12 cellular contexts compared by ENCODE assay signal in genomic region chr5:134092875-134093274, GRCh38. TPM values are rescaled to one million over a fixed set of nuclear protein-coding genes. Genes with fewer than 3 reads are reported as not detected.
DNase-seq lines count a peak whose midpoint lies in the region; ATAC-seq, FAIRE-seq and TF ChIP-seq lines count a peak whose summit lies in the region.
"Had no signal": no experiment of that assay in that cellular context is flagged by ENCODE, and none has a peak within 500 bp of the region (broad histone marks: within the 10 kb centered on the region; RNA-seq: fewer than 3 reads in every experiment).

No MANE protein-coding gene starts in this region.

- H3K27ac ChIP-seq in Panc1 (ENCODE audit: low read length): no peak overlapping the region
- no peak overlapping the region for H3K27ac ChIP-seq in lower lobe of right lung
- H3K27ac ChIP-seq: gastroesophageal sphincter, vagina had no signal

- FAIRE-seq in urothelium cell line (lab: Jason Lieb, UNC): no peak
- FAIRE-seq: D721Med had no signal

- in situ Hi-C loops in Panc1 (cut with HindIII; ENCODE audit: low pct_unique_long_range_greater_than_20kb, low sequenced_read_pairs): no loop called here

- TF ChIP-seq CTCF in Panc1 (IDR thresholded peaks at IDR 0.05) (no peak), epithelial cell of proximal tubule (conservative IDR thresholded peaks at IDR 0.05; ENCODE audit: low read depth, low read length) (no peak), lower lobe of right lung (IDR thresholded peaks at IDR 0.05) (no peak)

- peaks cover 88% of the 10 kb centered on the region for H3K4me1 Mint-ChIP-seq in activated naive CD8-positive, alpha-beta T cell (ENCODE audit: low read depth)
- peaks cover 82% of the 10 kb centered on the region for H3K4me1 Mint-ChIP-seq in activated naive CD8-positive, alpha-beta T cell treated with anti-CD3 and anti-CD28 coated beads for 36 hours

- H3K4me1 ChIP-seq in Panc1 (ENCODE audit: control insufficient read depth, insufficient read depth, low read length) (peaks cover 21% of the 10 kb centered on the region), lower lobe of right lung (no peaks in the 10 kb centered on the region)
- H3K4me1 ChIP-seq: gastroesophageal sphincter, vagina had no signal

- POLR2A ChIA-PET in Panc1 (lab: Charles Lee): no interaction called here

- H3K4me3 Mint-ChIP-seq in activated naive CD8-positive, alpha-beta T cell: peak overlapping the region; percentile 11
- H3K4me3 Mint-ChIP-seq in activated naive CD8-positive, alpha-beta T cell treated with anti-CD3 and anti-CD28 coated beads for 36 hours: no peak overlapping the region
- H3K4me3 Mint-ChIP-seq: memory B cell had no signal

- no peaks in the 10 kb centered on the region for H3K27me3 Mint-ChIP-seq in activated naive CD8-positive, alpha-beta T cell
- no peaks in the 10 kb centered on the region for H3K27me3 Mint-ChIP-seq in activated naive CD8-positive, alpha-beta T cell treated with anti-CD3 and anti-CD28 coated beads for 36 hours
- H3K27me3 Mint-ChIP-seq: memory B cell had no signal

- BruUV-seq in Panc1 (replicated peaks; lab: Mats Ljungman, UMichigan): no TSS peak

- intact Hi-C loops in Panc1 (cut with micrococcal nuclease; ENCODE audit: unreplicated experiment): no loop called here
- intact Hi-C loops in lower lobe of right lung (cut with DNase I): no loop called here

- no peaks in the 10 kb centered on the region for H3K9me3 Mint-ChIP-seq in activated naive CD8-positive, alpha-beta T cell (ENCODE audit: low read depth)
- no peaks in the 10 kb centered on the region for H3K9me3 Mint-ChIP-seq in activated naive CD8-positive, alpha-beta T cell treated with anti-CD3 and anti-CD28 coated beads for 36 hours
- H3K9me3 Mint-ChIP-seq: memory B cell had no signal

- H3K9me3 ChIP-seq in Panc1 (ENCODE audit: control insufficient read depth, insufficient read depth, low read depth, low read length) (no peaks in the 10 kb centered on the region), lower lobe of right lung (no peaks in the 10 kb centered on the region)
- H3K9me3 ChIP-seq: gastroesophageal sphincter, vagina had no signal

- H3K27me3 ChIP-seq in Panc1 (ENCODE audit: control insufficient read depth, insufficient read depth, low read length) (no peaks in the 10 kb centered on the region), lower lobe of right lung (ENCODE audit: low read depth) (no peaks in the 10 kb centered on the region)
- H3K27me3 ChIP-seq: gastroesophageal sphincter, vagina had no signal

- no peaks in the 10 kb centered on the region for H3K36me3 ChIP-seq in Panc1 (ENCODE audit: control insufficient read depth, insufficient read depth, low read length)
- no peaks in the 10 kb centered on the region for H3K36me3 ChIP-seq in lower lobe of right lung
- H3K36me3 ChIP-seq: gastroesophageal sphincter, vagina had no signal

- H3K27ac Mint-ChIP-seq in activated naive CD8-positive, alpha-beta T cell: peak overlapping the region; percentile 82
- H3K27ac Mint-ChIP-seq in activated naive CD8-positive, alpha-beta T cell treated with anti-CD3 and anti-CD28 coated beads for 36 hours: no peak overlapping the region
- H3K27ac Mint-ChIP-seq: memory B cell had no signal

- CTCF ChIA-PET in Panc1 (lab: Charles Lee): no interaction called here

- no peak overlapping the region for H3K4me3 ChIP-seq in Panc1 (ENCODE audit: low read depth in 2 of 2, low read length in 2 of 2)
- no peak overlapping the region for H3K4me3 ChIP-seq in epithelial cell of proximal tubule (ENCODE audit: low read depth, low read length)
- H3K4me3 ChIP-seq in lower lobe of right lung: no peak overlapping the region
- H3K4me3 ChIP-seq: gastroesophageal sphincter, vagina had no signal

- H3K36me3 Mint-ChIP-seq in activated naive CD8-positive, alpha-beta T cell: peaks cover 4% of the 10 kb centered on the region
- no peaks in the 10 kb centered on the region for H3K36me3 Mint-ChIP-seq in activated naive CD8-positive, alpha-beta T cell treated with anti-CD3 and anti-CD28 coated beads for 36 hours
- H3K36me3 Mint-ChIP-seq: memory B cell had no signal

- ATAC-seq in Panc1 (peak; percentile 49; the same call in 1 of the 2 replicates), HG02588 (IDR thresholded peaks at IDR 0.05; ENCODE audit: unreplicated experiment) (no peak), lower lobe of right lung (no peak)
- ATAC-seq: gastroesophageal sphincter had no signal

- DNase-seq in activated naive CD8-positive, alpha-beta T cell treated with anti-CD3 and anti-CD28 coated beads for 36 hours: no peak
- DNase-seq in Panc1 (ENCODE audit: low read depth, low spot score): no peak
- DNase-seq in epithelial cell of proximal tubule (ENCODE audit: low read depth): peak; percentile 23
- DNase-seq in urothelium cell line (ENCODE audit: low spot score): peak; percentile 49
- DNase-seq in COLO829 (ENCODE audit: low spot score): no peak
- no peak for DNase-seq in lower lobe of right lung

RNA-seq across cellular contexts. Expression of gene TCF7, which starts 21.6 kb away (rescaled TPM):
- 10 to 100 TPM; 66.4 to 68.7 TPM for total RNA-seq in activated naive CD8-positive, alpha-beta T cell treated with anti-CD3 and anti-CD28 coated beads for 36 hours
- total RNA-seq in Panc1 (2021; ENCODE audit: unreplicated experiment) (24.0 TPM), epithelial cell of proximal tubule (3.5 and 3.6 TPM in 2 replicates), lower lobe of right lung (5.7 TPM)
- polyA plus RNA-seq in Panc1 (2012; ENCODE audit: insufficient read length): 45.5 TPM

Comparison
In these comparisons a context has a peak if more than half of its experiments do, and no peak if none do; other contexts are left out.
1. DNase-seq: peak in epithelial cell of proximal tubule (single experiment) and urothelium cell line (single experiment); none in activated naive CD8-positive, alpha-beta T cell treated with anti-CD3 and anti-CD28 coated beads for 36 hours (single experiment), Panc1 (single experiment), COLO829 (single experiment) and lower lobe of right lung (single experiment).